In genomic region chr9:135330307-135330631, GRCh38 we compare ENCODE assay signal across 17 cellular contexts.
"Had no signal": no experiment of that assay in that cellular context is flagged by ENCODE, and none has a peak within 500 bp of the region (broad histone marks: within the 10 kb centered on the region; RNA-seq: fewer than 3 reads in every experiment).

No MANE protein-coding gene starts in this region.

- H3K36me3 ChIP-seq: esophagus squamous epithelium, lower lobe of right lung, thyroid gland, uterus had no signal

- DNase-seq: activated CD4-positive, alpha-beta T cell treated with anti-CD3 and anti-CD28 coated beads for 1 hour; activated CD4-positive, alpha-beta T cell treated with anti-CD3 and anti-CD28 coated beads, Interleukin-2, amount 50 U/mL, for 48 hours; activated naive CD4-positive, alpha-beta T cell treated with Interleukin-2 at 50 U/mL for 16 hours; amygdala; dermis blood vessel endothelial cell; effector memory CD8-positive, alpha-beta T cell; esophagus squamous epithelium; hippocampal formation; left colon; lower lobe of right lung; nucleus accumbens; stimulated activated CD4-positive, alpha-beta T cell treated with anti-CD3 and anti-CD28 coated beads, Interleukin-12 subunit alpha, Interleukin-12 subunit beta, amount 100 ng/mL, for 4 hours; stimulated activated CD4-positive, alpha-beta T cell treated with anti-CD3 and anti-CD28 coated beads, Interleukin-1b, Interleukin-23, amount 100 ng/mL, for 48 hours; stimulated activated CD8-positive, alpha-beta memory T cell treated with anti-CD3 and anti-CD28 coated beads, Interleukin-4, amount 100 ng/mL, for 48 hours; stimulated activated naive CD4-positive, alpha-beta T cell; thyroid gland had no signal

- H3K27me3 ChIP-seq: thyroid gland, uterus had no signal

- H3K4me1 ChIP-seq: esophagus squamous epithelium, lower lobe of right lung, thyroid gland, uterus had no signal

- H3K9me3 ChIP-seq: esophagus squamous epithelium, lower lobe of right lung, thyroid gland, uterus had no signal

- H3K4me3 ChIP-seq: esophagus squamous epithelium, lower lobe of right lung, thyroid gland, uterus had no signal

- H3K27ac ChIP-seq: esophagus squamous epithelium, lower lobe of right lung, thyroid gland, uterus had no signal
